In the genomic region with DNA sequence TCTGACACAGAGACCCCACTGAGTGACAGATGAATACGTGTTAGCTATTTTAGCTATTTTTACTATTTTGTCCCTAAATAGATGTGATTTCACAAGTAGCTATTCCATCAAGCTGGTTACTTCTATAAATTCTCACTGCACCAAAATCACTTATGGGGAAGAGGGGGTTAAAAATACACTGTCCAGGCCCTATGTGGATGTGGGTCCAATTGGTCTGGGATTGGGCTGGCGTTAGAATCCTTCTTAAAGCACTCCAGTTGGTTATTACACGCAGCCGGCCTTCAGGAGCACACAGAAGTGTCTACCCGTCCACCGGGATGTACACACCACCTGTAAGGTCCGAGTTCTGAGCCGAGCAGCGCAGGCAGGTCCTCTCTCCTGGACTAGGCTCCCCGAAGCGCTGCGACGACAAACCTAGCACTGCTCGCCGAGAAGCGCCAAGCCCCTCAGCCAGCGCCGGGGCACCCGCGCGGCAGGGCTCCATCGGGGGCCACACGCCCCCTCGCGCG, we compare ENCODE assay signal across 8 cellular contexts.
DNase-seq lines count a peak whose midpoint lies in the region; ATAC-seq and TF ChIP-seq lines count a peak whose summit lies in the region.

No MANE protein-coding gene starts in this region.

- in situ Hi-C loops in GM13977 (cut with MboI; ENCODE audit: low pct_unique_long_range_greater_than_20kb, low sequenced_read_pairs, unreplicated experiment) = no loop called here

- peaks cover 15% of the 10 kb centered on the region for H3K27me3 ChIP-seq in mucosa of stomach (ENCODE audit: control insufficient read depth, insufficient read depth, low read length)

- H3K4me3 ChIP-seq in coronary artery (peak overlapping the region; percentile 98), mucosa of stomach (ENCODE audit: low read length) (peak overlapping the region; percentile 18)

- no peak for TF ChIP-seq CTCF in coronary artery (IDR thresholded peaks at IDR 0.05)
- no peak for TF ChIP-seq CTCF in GM13977 (IDR thresholded peaks at IDR 0.05; ENCODE audit: extremely low read depth, insufficient read depth, missing control alignments)

- H3K27ac ChIP-seq in coronary artery = peak overlapping the region; percentile 86 to 99

- H3K9me3 ChIP-seq in mucosa of stomach (ENCODE audit: control insufficient read depth, low read length) = no peaks in the 10 kb centered on the region

- peaks cover 12% of the 10 kb centered on the region for H3K4me1 ChIP-seq in mucosa of stomach (ENCODE audit: control insufficient read depth, insufficient read depth, low read length)

- DNase-seq in NCI-H1105 treated with DMSO at 0.1 percent for 48 hours (lab: John Stamatoyannopoulos, UW) (peak; percentile 54), NCI-H1105 (lab: John Stamatoyannopoulos, UW) (no peak), NCI-H526 treated with DMSO at 0.1 percent for 48 hours (lab: John Stamatoyannopoulos, UW) (peak; percentile 42), coronary artery (ENCODE audit: low spot score) (no peak), NCI-H187 (lab: John Stamatoyannopoulos, UW) (no peak), GM13977 (ENCODE audit: low spot score) (no peak)

- peak overlapping the region; percentile 61 for H3K9ac ChIP-seq in mucosa of stomach (ENCODE audit: low read length)

- ATAC-seq in HG02973 (IDR thresholded peaks at IDR 0.05; ENCODE audit: unreplicated experiment) = no peak

- no peaks in the 10 kb centered on the region for H3K36me3 ChIP-seq in mucosa of stomach (ENCODE audit: control insufficient read depth, insufficient read depth, low read length)

Comparison
In these comparisons a context has a peak if more than half of its experiments do, and no peak if none do; other contexts are left out.
1. DNase-seq: peak in NCI-H1105 treated with DMSO at 0.1 percent for 48 hours (single experiment) and NCI-H526 treated with DMSO at 0.1 percent for 48 hours (single experiment); none in NCI-H1105 (single experiment), coronary artery (single experiment), NCI-H187 (0 of 2) and GM13977 (single experiment).